ENCODE assay signal across 14 cellular contexts in genomic region chr1:26224606-26225005, GRCh38. TPM values are rescaled to one million over a fixed set of nuclear protein-coding genes. Genes with fewer than 3 reads are reported as not detected.
A peak's percentile ranks its signal among the peaks of the same experiment; 100 is the strongest.
DNase-seq lines count a peak whose midpoint lies in the region; ATAC-seq, FAIRE-seq and TF ChIP-seq lines count a peak whose summit lies in the region.
"Had no signal": no experiment of that assay in that cellular context is flagged by ENCODE, and none has a peak within 500 bp of the region (broad histone marks: within the 10 kb centered on the region; RNA-seq: fewer than 3 reads in every experiment).

No MANE protein-coding gene starts in this region.

- peaks cover 50% of the 10 kb centered on the region for H3K27me3 Mint-ChIP-seq in stimulated activated naive CD8-positive, alpha-beta T cell treated with anti-CD3 and anti-CD28 coated beads, Interleukin-15, amount 100 ng/mL, for 72 hours

- peaks cover 10% of the 10 kb centered on the region for H3K4me1 Mint-ChIP-seq in stimulated activated naive CD8-positive, alpha-beta T cell treated with anti-CD3 and anti-CD28 coated beads, Interleukin-15, amount 100 ng/mL, for 72 hours

- H3K4me3 ChIP-seq in hepatocyte (no peak overlapping the region), pancreas (peak overlapping the region in 2 of 4 donors; percentile 49 to 60)
- H3K4me3 ChIP-seq: SK-N-MC had no signal

- H3K9me3 ChIP-seq in hepatocyte (ENCODE audit: low read depth): no peaks in the 10 kb centered on the region
- no peaks in the 10 kb centered on the region for H3K9me3 ChIP-seq in pancreas

- DNase-seq in stimulated activated naive CD8-positive, alpha-beta T cell treated with anti-CD3 and anti-CD28 coated beads, Interleukin-15, amount 100 ng/mL, for 72 hours: no peak
- DNase-seq in stimulated activated naive CD8-positive, alpha-beta T cell treated with anti-CD3 and anti-CD28 coated beads, Interleukin-15, Interleukin-2, amounts not matched to agents 100 U/mL and 50 U/mL, for 24 hours: no peak
- DNase-seq in hepatocyte (ENCODE audit: low spot score) (no peak), pancreas (no peak), G401 (ENCODE audit: low spot score) (no peak), GM03348 (ENCODE audit: low spot score) (no peak)
- DNase-seq: KG1, NCI-H1417 treated with DMSO at 0.1 percent for 48 hours, NCI-H345 had no signal

- H3K36me3 ChIP-seq in hepatocyte (replicated peaks; ENCODE audit: insufficient read depth, low read depth) (no peaks in the 10 kb centered on the region), pancreas (no peaks in the 10 kb centered on the region)

- in situ Hi-C loops in G401 (cut with HindIII; ENCODE audit: low sequenced_read_pairs): no loop called here

- peak overlapping the region; percentile 82 for H3K4me2 ChIP-seq in hepatocyte

- intact Hi-C loops in pancreas (cut with DNase I): no loop called here

- H4K20me1 ChIP-seq in hepatocyte (ENCODE audit: insufficient read depth, poor library complexity, severe bottlenecking): no peaks in the 10 kb centered on the region

- H2AFZ ChIP-seq in hepatocyte: peak overlapping the region; percentile 42

- H3K4me1 ChIP-seq in hepatocyte (ENCODE audit: insufficient read depth): no peaks in the 10 kb centered on the region
- H3K4me1 ChIP-seq in pancreas: peaks cover 0 to 4% (median 0%) of the 10 kb centered on the region in 3 donors

- WGBS in hepatocyte (ENCODE audit: low lambda C conversion rate, missing lambda C conversion rate): 85% methylated on average over 7 of the region's 7 CpGs
- 66 to 71% methylated on average over 7 of the region's 7 CpGs for WGBS in pancreas, 2 donors

- H3K27ac Mint-ChIP-seq in stimulated activated naive CD8-positive, alpha-beta T cell treated with anti-CD3 and anti-CD28 coated beads, Interleukin-15, amount 100 ng/mL, for 72 hours: no peak overlapping the region

- no peaks in the 10 kb centered on the region for H3K79me2 ChIP-seq in hepatocyte

- FAIRE-seq in pancreas (lab: Jason Lieb, UNC): no peak
- FAIRE-seq: islet of Langerhans had no signal

- H3K9me3 Mint-ChIP-seq in stimulated activated naive CD8-positive, alpha-beta T cell treated with anti-CD3 and anti-CD28 coated beads, Interleukin-15, amount 100 ng/mL, for 72 hours: no peaks in the 10 kb centered on the region

- H3K27ac ChIP-seq in hepatocyte: peak overlapping the region; percentile 6
- H3K27ac ChIP-seq in pancreas: peak overlapping the region in 3 of 4 donors; percentile 42 to 62 (median 44)
- H3K27ac ChIP-seq: SK-N-MC had no signal

- no peaks in the 10 kb centered on the region for H3K9me2 ChIP-seq in hepatocyte (replicated peaks; ENCODE audit: insufficient read depth)

- ATAC-seq in stimulated activated naive CD8-positive, alpha-beta T cell treated with anti-CD3 and anti-CD28 coated beads, Interleukin-15, amount 100 ng/mL, for 72 hours: no peak
- ATAC-seq in stimulated activated naive CD8-positive, alpha-beta T cell treated with anti-CD3 and anti-CD28 coated beads, Interleukin-15, Interleukin-2, amounts not matched to agents 100 U/mL and 50 U/mL, for 24 hours: no peak
- ATAC-seq in pancreas (no peak), GM18909 (IDR thresholded peaks at IDR 0.05; ENCODE audit: poor library complexity, unreplicated experiment) (no peak), GM21737 (IDR thresholded peaks at IDR 0.05; ENCODE audit: unreplicated experiment) (no peak)

- TF ChIP-seq CTCF in hepatocyte (IDR thresholded peaks at IDR 0.05; ENCODE audit: poor library complexity) (no peak), pancreas (IDR thresholded peaks at IDR 0.05) (no peak)

- H3K27me3 ChIP-seq in hepatocyte (no peaks in the 10 kb centered on the region), pancreas (no peaks in the 10 kb centered on the region)

- peak overlapping the region; percentile 67 to 77 for H3K4me3 Mint-ChIP-seq in stimulated activated naive CD8-positive, alpha-beta T cell treated with anti-CD3 and anti-CD28 coated beads, Interleukin-15, amount 100 ng/mL, for 72 hours

RNA-seq across cellular contexts. Expression of gene CEP85, which starts 9.4 kb away (rescaled TPM):
- total RNA-seq in hepatocyte (11.4 and 14.6 TPM in 2 replicates), pancreas (1 to 10 TPM; 2.7 to 6.6 (median 3.7) TPM)
- polyA plus RNA-seq in hepatocyte (12.4 and 15.3 TPM in 2 replicates), pancreas (1 to 10 TPM; 2.9 to 5.6 TPM)
- total RNA-seq in G401 (2014; rRNA removed; shearing (Covaris generic)): 16.7 and 19.1 TPM in 2 replicates

RNA-seq across cellular contexts. Expression of gene CATSPER4, which starts 34.2 kb away (rescaled TPM):
- not detected in 2 replicates for total RNA-seq in hepatocyte
- 0.07 TPM in 1 of 2 replicates, not detected in the other for polyA plus RNA-seq in hepatocyte
- total RNA-seq in pancreas: not detected
- polyA plus RNA-seq in pancreas: under 1 TPM in 1 of 2 donors, not detected in 1; 0.09 TPM
- not detected in 2 replicates for total RNA-seq in G401 (2014; rRNA removed; shearing (Covaris generic))
- total RNA-seq: sciatic nerve had no signal

RNA-seq across cellular contexts. Expression of gene CNKSR1, which starts 47.3 kb away (rescaled TPM):
- total RNA-seq in hepatocyte (13.3 and 18.1 TPM in 2 replicates), pancreas (10 to 100 TPM; 11.3 to 20.8 (median 14.9) TPM)
- polyA plus RNA-seq in hepatocyte (31.4 and 38.6 TPM in 2 replicates), pancreas (10 to 100 TPM; 46.8 to 48.5 TPM)
- total RNA-seq in G401 (2014; rRNA removed; shearing (Covaris generic)): not detected in 2 replicates

RNA-seq across cellular contexts. Expression of gene ZNF593OS, which starts 53.0 kb away (rescaled TPM):
- 0.10 TPM in 1 of 2 replicates, not detected in the other for total RNA-seq in hepatocyte
- 0.45 and 2.1 TPM in 2 replicates for polyA plus RNA-seq in hepatocyte
- total RNA-seq in pancreas: not detected
- polyA plus RNA-seq in pancreas: under 1 TPM; 0.35 to 0.68 TPM
- not detected in 2 replicates for total RNA-seq in G401 (2014; rRNA removed; shearing (Covaris generic))
- total RNA-seq: sciatic nerve had no signal

RNA-seq across cellular contexts. Expression of gene ZNF593, which starts 54.9 kb away (rescaled TPM):
- total RNA-seq in hepatocyte (20.5 and 25.7 TPM in 2 replicates), pancreas (10 to 100 TPM; 18.4 to 36.7 (median 22.1) TPM)
- polyA plus RNA-seq in hepatocyte (69.1 and 71.8 TPM in 2 replicates), pancreas (10 to 100 TPM; 69.9 to 80.7 TPM)
- 46.4 and 97.1 TPM in 2 replicates for total RNA-seq in G401 (2014; rRNA removed; shearing (Covaris generic))

Comparison
In these comparisons a context has a peak if more than half of its experiments do, and no peak if none do; other contexts are left out.
1. RNA of gene CNKSR1, which starts 47.3 kb away (total RNA-seq): 11.3 to 20.8 TPM in pancreas and 13.3 to 18.1 TPM in hepatocyte; not detected in G401; every median in the first group is over 10 times any median in the second.